Comparison of ENCODE assay signal across 1 cellular context in genomic region chr2:241139531-241140444, GRCh38.
A peak's percentile ranks its signal among the peaks of the same experiment; 100 is the strongest.
TF ChIP-seq lines count a peak whose summit lies in the region.

No MANE protein-coding gene starts in this region.

TF ChIP-seq in K562, 482 proteins besides CTCF, POLR2A, EP300 and RAD21:
- TF ChIP-seq NCOA4 (IDR thresholded peaks at IDR 0.05; ENCODE audit: partially characterized antibody), result no peak
- peak; percentile 50; the same call in 1 of the 2 replicates for TF ChIP-seq ZNF121 (CRISPR knock-in tag; conservative IDR thresholded peaks at IDR 0.05)
TF ChIP-seq in K562: peak in this region for 1.
